1 cellular context compared by ENCODE assay signal in the genomic region with DNA sequence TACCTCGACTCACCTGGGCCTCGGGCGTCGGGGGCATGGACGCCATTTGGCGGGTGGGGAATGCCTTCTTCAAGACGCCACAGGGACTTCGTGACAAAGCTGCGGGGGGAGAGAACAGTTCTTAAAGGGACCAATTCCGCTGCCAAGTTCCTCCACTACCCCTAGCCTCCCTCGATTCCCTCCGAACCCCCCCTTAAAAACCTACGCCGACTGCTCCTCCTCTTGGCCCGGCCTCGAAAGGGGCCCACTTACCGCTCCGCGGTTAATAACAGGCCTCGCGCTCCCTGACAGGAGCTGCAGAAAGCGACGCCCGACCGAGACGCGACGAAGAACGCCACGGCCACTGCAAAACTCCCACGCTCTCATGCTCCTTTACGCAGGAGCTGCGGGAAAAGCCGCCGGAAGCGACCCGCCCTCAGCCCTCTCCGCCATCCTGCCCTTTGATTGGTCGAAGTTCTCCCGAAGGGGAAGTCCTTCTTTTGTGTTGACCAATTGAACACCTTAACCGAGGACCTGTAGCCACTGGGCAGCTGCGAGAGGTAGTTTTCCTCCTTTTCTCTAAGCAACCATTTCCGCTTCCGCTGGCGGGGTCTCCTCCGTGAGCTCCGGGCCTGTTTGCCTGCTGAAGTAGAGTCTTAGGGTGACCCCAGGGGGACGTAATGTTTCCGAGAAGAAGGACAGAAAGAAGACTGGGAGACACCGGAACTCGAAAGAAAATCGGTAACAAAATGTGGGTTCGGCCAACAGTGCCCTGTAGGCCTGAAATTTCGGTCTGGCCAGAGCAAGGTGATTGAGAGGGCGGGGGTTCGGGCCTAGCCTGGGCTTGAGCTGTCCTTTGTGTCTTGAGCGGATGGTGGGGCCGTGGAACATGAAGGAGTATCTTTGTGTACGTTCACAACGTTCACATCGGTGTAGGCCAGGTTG.
TF ChIP-seq lines count a peak whose summit lies in the region.

A gene (plus strand): TSS at position 573 of the 924 bp plus-strand sequence. CDS start 32,548 bp downstream, outside the sequence.
A gene with protein sequence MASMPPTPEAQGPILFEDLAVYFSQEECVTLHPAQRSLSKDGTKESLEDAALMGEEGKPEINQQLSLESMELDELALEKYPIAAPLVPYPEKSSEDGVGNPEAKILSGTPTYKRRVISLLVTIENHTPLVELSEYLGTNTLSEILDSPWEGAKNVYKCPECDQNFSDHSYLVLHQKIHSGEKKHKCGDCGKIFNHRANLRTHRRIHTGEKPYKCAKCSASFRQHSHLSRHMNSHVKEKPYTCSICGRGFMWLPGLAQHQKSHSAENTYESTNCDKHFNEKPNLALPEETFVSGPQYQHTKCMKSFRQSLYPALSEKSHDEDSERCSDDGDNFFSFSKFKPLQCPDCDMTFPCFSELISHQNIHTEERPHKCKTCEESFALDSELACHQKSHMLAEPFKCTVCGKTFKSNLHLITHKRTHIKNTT (minus strand): TSS at position 397 of the 924 bp plus-strand sequence. CDS start 351 bp downstream, at position 46.

TF ChIP-seq in IMR-90, 13 proteins besides CTCF, POLR2A, EP300 and RAD21:
- peak; percentile 65; the same call in 1 of the 2 replicates for TF ChIP-seq MXI1 (IDR thresholded peaks at IDR 0.05; ENCODE audit: borderline replicate concordance, low read depth, low read length)
- TF ChIP-seq CEBPB (IDR thresholded peaks at IDR 0.05; ENCODE audit: low read depth, low read length): no peak
